8 cellular contexts compared by ENCODE assay signal in the genomic region with DNA sequence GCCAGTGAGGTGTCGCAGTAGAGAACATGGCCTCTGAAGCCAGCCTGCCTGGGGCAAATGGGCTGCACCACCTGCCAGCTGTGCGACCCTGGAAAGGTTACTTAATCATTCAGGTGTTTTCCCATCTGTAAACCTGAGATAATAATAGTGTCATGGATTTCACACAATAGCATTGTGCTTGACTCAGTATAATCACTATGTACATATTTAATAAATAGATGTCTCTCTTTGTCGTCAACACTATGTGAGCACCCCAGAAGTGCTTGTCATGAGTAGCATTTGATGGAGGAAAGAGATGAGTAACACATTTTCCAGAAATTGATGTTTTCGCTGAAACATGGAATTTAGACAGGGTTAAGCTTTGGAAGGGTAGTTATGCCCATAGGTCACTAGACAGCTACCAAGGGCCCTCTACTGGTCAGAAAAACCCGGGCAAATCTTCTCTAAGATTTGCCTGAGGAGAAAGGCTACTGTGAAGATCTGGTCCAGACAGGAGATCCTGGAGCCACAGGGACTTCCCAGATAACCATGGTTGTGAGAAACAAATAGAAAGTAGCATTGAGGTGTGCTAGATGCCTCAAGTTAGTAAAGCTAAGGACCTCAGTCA. TPM values are rescaled to one million over a fixed set of nuclear protein-coding genes. Genes with fewer than 3 reads are reported as not detected.
A peak's percentile ranks its signal among the peaks of the same experiment; 100 is the strongest.
DNase-seq lines count a peak whose midpoint lies in the region; ATAC-seq lines count a peak whose summit lies in the region.
"Had no signal": no experiment of that assay in that cellular context is flagged by ENCODE, and none has a peak within 500 bp of the region (broad histone marks: within the 10 kb centered on the region; RNA-seq: fewer than 3 reads in every experiment).

No MANE protein-coding gene starts in this region.

- peak; percentile 61 for DNase-seq in LHCN-M2 (ENCODE audit: low read depth)
- DNase-seq in amniotic epithelial cell (ENCODE audit: low read depth) = peak; percentile 55
- peak; percentile 66 for DNase-seq in iris pigment epithelial cell (ENCODE audit: low read depth)
- no peak for DNase-seq in activated naive CD4-positive, alpha-beta T cell treated with anti-CD3 and anti-CD28 coated beads, Interleukin-2, amount 50 U/mL, for 16 hours
- no peak for DNase-seq in activated CD8-positive, alpha-beta memory T cell treated with anti-CD3 and anti-CD28 coated beads for 24 hours
- DNase-seq: activated B cell treated with CpG ODN at 0.5 μM for 24 hours had no signal

- ATAC-seq in GM18858 (IDR thresholded peaks at IDR 0.05; ENCODE audit: unreplicated experiment) = peak; percentile 49
- no peak for ATAC-seq in HG03378 (IDR thresholded peaks at IDR 0.05; ENCODE audit: unreplicated experiment)

RNA-seq across cellular contexts. Expression of gene MBNL2, which starts 9.5 kb away (rescaled TPM):
- total RNA-seq in LHCN-M2 (2014; rRNA removed) = 17.7 and 24.4 TPM in 2 replicates
- 5.0 TPM for polyA plus RNA-seq in LHCN-M2 (2012)

Comparison
In these comparisons a context has a peak if more than half of its experiments do, and no peak if none do; other contexts are left out.
1. DNase-seq: peak in LHCN-M2 (single experiment), amniotic epithelial cell (single experiment) and iris pigment epithelial cell (single experiment); none in activated naive CD4-positive, alpha-beta T cell treated with anti-CD3 and anti-CD28 coated beads, Interleukin-2, amount 50 U/mL, for 16 hours (single experiment) and activated CD8-positive, alpha-beta memory T cell treated with anti-CD3 and anti-CD28 coated beads for 24 hours (single experiment).